Comparison of ENCODE assay signal across 8 cellular contexts in the genomic region with DNA sequence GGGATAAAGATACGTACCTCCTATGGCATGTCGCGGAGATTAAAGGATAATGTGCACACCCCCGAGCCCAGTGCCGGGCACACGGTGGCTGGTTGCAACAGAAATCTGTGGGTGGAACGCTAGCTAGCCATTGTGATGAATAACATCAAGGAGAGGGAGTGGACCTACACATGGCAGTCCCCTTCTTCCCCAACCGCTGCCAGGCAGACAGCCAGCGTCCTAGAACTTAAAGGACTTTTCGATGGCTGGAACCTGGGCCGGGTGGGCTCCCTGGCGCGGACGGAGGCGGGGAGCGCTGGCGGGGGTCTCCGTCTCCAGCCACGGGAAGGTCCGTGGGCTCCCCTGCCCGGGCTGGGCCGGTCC. TPM values are rescaled to one million over a fixed set of nuclear protein-coding genes. Genes with fewer than 3 reads are reported as not detected.
DNase-seq lines count a peak whose midpoint lies in the region; ATAC-seq, FAIRE-seq and TF ChIP-seq lines count a peak whose summit lies in the region.

No MANE protein-coding gene starts in this region.

- H3K23me2 ChIP-seq in H1 (ENCODE audit: low read depth, low read length): peaks cover 22% of the 10 kb centered on the region

- H2BK20ac ChIP-seq in H1 (ENCODE audit: low read length): peak overlapping the region; percentile 63

- peaks cover 0 to 10% (median 2%) of the 10 kb centered on the region in 4 experiments; a peak in 3 of 7 replicates for H3K27me3 ChIP-seq in H1 (replicated peaks in 1 of 4; ENCODE audit: control insufficient read depth in 3 of 4, extremely low read depth in 1 of 4, insufficient read depth in 3 of 4, low read length in 3 of 4)

- H3K23ac ChIP-seq in H1 (ENCODE audit: insufficient read length): no peak overlapping the region

- no peak overlapping the region for H3K14ac ChIP-seq in H1 (ENCODE audit: insufficient read length)

- no peak overlapping the region for H2AFZ ChIP-seq in H1 (ENCODE audit: low read length)

- FAIRE-seq in H1 (lab: Jason Lieb, UNC): no peak

- H3K27ac ChIP-seq in H1 (ENCODE audit: low read depth, low read length): no peak overlapping the region

- peak overlapping the region; percentile 53 for H4K91ac ChIP-seq in H1 (replicated peaks; ENCODE audit: insufficient read length, low read length)

- H3K4me1 Mint-ChIP-seq in nephron: peaks cover 22% of the 10 kb centered on the region

- peaks cover 18% of the 10 kb centered on the region for H3K4me1 ChIP-seq in ES-I3 (ENCODE audit: insufficient read depth, low read length)
- H3K4me1 ChIP-seq in H1 (replicated peaks in 1 of 4; ENCODE audit: control insufficient read depth in 3 of 4, insufficient read depth in 4 of 4, low read length in 3 of 4): peaks cover 6 to 18% (median 9%) of the 10 kb centered on the region in 4 experiments

- H2BK120ac ChIP-seq in H1 (replicated peaks; ENCODE audit: low read depth, low read length): no peak overlapping the region

- H3K9me3 ChIP-seq in ES-I3 (ENCODE audit: control insufficient read depth, insufficient read depth, low read length) (no peaks in the 10 kb centered on the region), H1 (ENCODE audit: insufficient read depth in 2 of 2, low read depth in 1 of 2, low read length in 1 of 2) (no peaks in the 10 kb centered on the region)

- no peak overlapping the region for H2BK12ac ChIP-seq in H1 (ENCODE audit: low read depth, low read length)

- peak overlapping the region; percentile 39 for H4K5ac ChIP-seq in H1 (ENCODE audit: insufficient read length, low read depth, low read length)

- H3K4ac ChIP-seq in H1 (replicated peaks; ENCODE audit: insufficient read length, low read depth, low read length): no peak overlapping the region

- POLR2A ChIA-PET in H1 (lab: Charles Lee; ENCODE audit: partially characterized antibody): interaction anchor here (1.7 kb wide), 1 partner anchor 28 kb away, joined by 4 read pairs; no protein-coding TSS in a partner anchor

- H2BK15ac ChIP-seq in H1 (ENCODE audit: low read length): no peak overlapping the region

- TF ChIP-seq RAD21 in H1 (IDR thresholded peaks at IDR 0.05 in 1 of 2, conservative IDR thresholded peaks at IDR 0.05 in 1 of 2; ENCODE audit: low read depth in 2 of 2, low read length in 2 of 2): no peak

- no peak overlapping the region for H4K8ac ChIP-seq in H1 (ENCODE audit: extremely low read depth, insufficient read depth, low read length)

- H3K27ac Mint-ChIP-seq in nephron: peak overlapping the region; percentile 62 to 90 (median 81)

- ATAC-seq in HG03378 (IDR thresholded peaks at IDR 0.05; ENCODE audit: unreplicated experiment) (no peak), GM21825 (IDR thresholded peaks at IDR 0.05; ENCODE audit: unreplicated experiment) (no peak)

- peak overlapping the region; percentile 77 to 81 for H3K4me2 ChIP-seq in H1 (ENCODE audit: insufficient read depth in 1 of 2, low read depth in 2 of 2, low read length in 2 of 2)

- CTCF ChIA-PET in H1 (lab: Charles Lee; ENCODE audit: partially characterized antibody): no interaction called here

- peaks cover 9 to 35% of the 10 kb centered on the region in 2 experiments for H3K79me2 ChIP-seq in H1 (ENCODE audit: control insufficient read depth in 1 of 2, insufficient read depth in 2 of 2, low read length in 2 of 2)

- H3K18ac ChIP-seq in H1 (ENCODE audit: extremely low read depth, low read length): peak overlapping the region; percentile 20; the same call in 1 of the 2 replicates

- H3K4me3 ChIP-seq in H1 (ENCODE audit: extremely low read depth in 1 of 4, insufficient read depth in 2 of 4, low read depth in 3 of 4, low read length in 4 of 4): peak overlapping the region; percentile 76 to 94 (median 90)

- H3K4me3 Mint-ChIP-seq in nephron: peak overlapping the region; percentile 86 to 98 (median 87)

- TF ChIP-seq CTCF in H1 (IDR thresholded peaks at IDR 0.05; ENCODE audit: control extremely low read depth in 1 of 3, insufficient read depth in 1 of 3, low read depth in 1 of 3, low read length in 3 of 3): no peak
- TF ChIP-seq CTCF in nephron (IDR thresholded peaks at IDR 0.05; ENCODE audit: unreplicated experiment in 3 of 3): no peak

- H2AK5ac ChIP-seq in H1 (ENCODE audit: low read depth, low read length): no peak overlapping the region

- H3K9ac ChIP-seq in ES-I3 (ENCODE audit: low read depth, low read length): peak overlapping the region; percentile 92
- 0 out of 7 replicates have a peak overlapping the region, but pooled peaks of 2 of the 4 experiments have one; percentile 0 for H3K9ac ChIP-seq in H1 (replicated peaks in 1 of 4; ENCODE audit: extremely low read depth in 1 of 4, low read depth in 3 of 4, low read length in 3 of 4)

- H3K36me3 ChIP-seq in ES-I3 (ENCODE audit: insufficient read depth, low read length) (no peaks in the 10 kb centered on the region), H1 (ENCODE audit: control insufficient read depth in 2 of 4, insufficient read depth in 4 of 4, low read length in 3 of 4) (peaks cover 0 to 2% (median 0%) of the 10 kb centered on the region in 4 experiments; a peak in 1 of 8 replicates)

- 7% methylated on average over 15 of the region's 22 CpGs; no CpG with 5 or more reads in 1 of the 2 experiments for WGBS in H1 (ENCODE audit: extremely low coverage in 1 of 2, insufficient coverage in 1 of 2, insufficient read length in 1 of 2, insufficient replicate concordance in 2 of 2, low coverage in 1 of 2, low lambda C conversion rate in 2 of 2, missing lambda C conversion rate in 1 of 2), 2 experiments

- peak overlapping the region; percentile 64; the same call in 1 of the 2 replicates for H2BK5ac ChIP-seq in H1 (ENCODE audit: low read depth, low read length)

- DNase-seq in NCI-H146 (lab: John Stamatoyannopoulos, UW): peak; percentile 74
- DNase-seq in H1 (ENCODE audit: low read depth in 1 of 2, low spot score in 2 of 2): no peak
- DNase-seq in NCI-H1930 (lab: John Stamatoyannopoulos, UW): no peak
- no peak for DNase-seq in SKM-1 (lab: John Stamatoyannopoulos, UW; ENCODE audit: unreplicated experiment)

- no peak for TF ChIP-seq POLR2A in H1 (IDR thresholded peaks at IDR 0.05; ENCODE audit: control extremely low read depth in 1 of 2, low read depth in 2 of 2, low read length in 2 of 2)

- no peak overlapping the region for H3K56ac ChIP-seq in H1 (replicated peaks; ENCODE audit: insufficient read length, low read depth, low read length)

- H3K36me3 Mint-ChIP-seq in nephron (ENCODE audit: low read depth): no peaks in the 10 kb centered on the region

- no peaks in the 10 kb centered on the region; the same call in 1 of the 2 replicates for H3K79me1 ChIP-seq in H1 (ENCODE audit: low read depth, low read length)

- peaks cover 0 to 4% of the 10 kb centered on the region in 2 experiments for H4K20me1 ChIP-seq in H1 (replicated peaks in 1 of 2; ENCODE audit: control insufficient read depth in 1 of 2, insufficient read depth in 2 of 2, low read length in 2 of 2)

- H3K27me3 Mint-ChIP-seq in nephron (ENCODE audit: low read depth): peaks cover 15% of the 10 kb centered on the region

- H3K9me3 Mint-ChIP-seq in nephron: no peaks in the 10 kb centered on the region

- TF ChIP-seq EP300 in H1 (IDR thresholded peaks at IDR 0.05; ENCODE audit: borderline replicate concordance in 1 of 2, low read depth in 2 of 2, low read length in 2 of 2): no peak

TF ChIP-seq in H1, 55 proteins besides CTCF, POLR2A, EP300 and RAD21 (continues in another document):
- TF ChIP-seq MAX (IDR thresholded peaks at IDR 0.05) (peak; percentile 19; the same call in 1 of the 2 replicates), PHF8 (conservative IDR thresholded peaks at IDR 0.05; ENCODE audit: low read depth, low read length) (peak; percentile 61; the same call in 1 of the 2 replicates)

RNA-seq across cellular contexts. Expression of gene CACHD1, which starts 0.3 kb away (rescaled TPM):
- 42.5 and 44.7 TPM in 2 replicates for total RNA-seq in H1 (2021; fragmentation: NEBNext Ultra II Directional; extraction: Animal tissue kit (Norgen Biotek cat#: 25700))
- polyA plus RNA-seq in H1 (2011; rRNA removed): 22.2 and 26.4 TPM in 2 replicates
- 24.2 TPM for polyA plus RNA-seq in H1 (2011; cell fraction: cytosol; rRNA removed)
- polyA plus RNA-seq in H1 (2011; cell fraction: nucleus; rRNA removed): 42.0 TPM
- polyA plus RNA-seq in H1 (2012, experiment 1 of 2): 28.5 to 35.1 TPM (median 34.0 TPM) in 4 replicates
- polyA plus RNA-seq in H1 (2012, experiment 2 of 2): 2.8 TPM
- polyA plus RNA-seq in H1 (2013, experiment 1 of 2): 33.0 TPM
- 31.4 TPM for polyA plus RNA-seq in H1 (2013, experiment 2 of 2)
- 71.1 and 85.3 TPM in 2 replicates for polyA minus RNA-seq in H1 (2011; rRNA and poly(A)+ RNA removed)
- 39.4 TPM for polyA minus RNA-seq in H1 (2011; cell fraction: cytosol; rRNA and poly(A)+ RNA removed)
- 70.3 TPM for polyA minus RNA-seq in H1 (2011; cell fraction: nucleus; rRNA and poly(A)+ RNA removed)
